Comparison of ENCODE assay signal across 28 cellular contexts in genomic region chr3:19229086-19229485, GRCh38.
A peak's percentile ranks its signal among the peaks of the same experiment; 100 is the strongest.
DNase-seq lines count a peak whose midpoint lies in the region; ATAC-seq, FAIRE-seq and TF ChIP-seq lines count a peak whose summit lies in the region.
"Had no signal": no experiment of that assay in that cellular context is flagged by ENCODE, and none has a peak within 500 bp of the region (broad histone marks: within the 10 kb centered on the region; RNA-seq: fewer than 3 reads in every experiment).

No MANE protein-coding gene starts in this region.

- H3K36me3 ChIP-seq in GM23338 (ENCODE audit: insufficient read depth) (no peaks in the 10 kb centered on the region), PC-9 (ENCODE audit: low read depth) (no peaks in the 10 kb centered on the region), neuronal stem cell (replicated peaks in 1 of 2; ENCODE audit: control insufficient read depth in 2 of 2, insufficient read depth in 2 of 2, low read length in 2 of 2) (no peaks in the 10 kb centered on the region), small intestine (ENCODE audit: control insufficient read depth in 2 of 2, insufficient read depth in 2 of 2, low read length in 2 of 2) (no peaks in the 10 kb centered on the region)
- H3K36me3 ChIP-seq: BLaER1, HAP-1, SJSA1, upper lobe of right lung had no signal

- H3K4me1 Mint-ChIP-seq in GM23338 = peaks cover 5% of the 10 kb centered on the region
- H3K4me1 Mint-ChIP-seq: activated naive CD4-positive, alpha-beta T cell treated with anti-CD3 and anti-CD28 coated beads, Interleukin-2, amount 10 ng/mL, durations not matched to agents 7 days and 5 days; central memory CD8-positive, alpha-beta T cell had no signal

- peaks cover 4% of the 10 kb centered on the region; the same call in 1 of the 2 replicates for H3K4me1 ChIP-seq in GM23338 (ENCODE audit: insufficient read depth)
- H3K4me1 ChIP-seq in PC-9 (replicated peaks; ENCODE audit: insufficient read depth) = no peaks in the 10 kb centered on the region
- H3K4me1 ChIP-seq in neuronal stem cell (ENCODE audit: control insufficient read depth in 2 of 2, insufficient read depth in 1 of 2, low read depth in 1 of 2, low read length in 2 of 2) = peaks cover 0 to 4% of the 10 kb centered on the region in 2 donors
- no peaks in the 10 kb centered on the region for H3K4me1 ChIP-seq in small intestine (ENCODE audit: control insufficient read depth in 2 of 2, insufficient read depth in 1 of 2, low read depth in 1 of 2, low read length in 1 of 2)
- H3K4me1 ChIP-seq: BLaER1, SJSA1, upper lobe of right lung had no signal

- no peak overlapping the region for H3K27ac Mint-ChIP-seq in GM23338
- H3K27ac Mint-ChIP-seq: activated naive CD4-positive, alpha-beta T cell treated with anti-CD3 and anti-CD28 coated beads, Interleukin-2, amount 10 ng/mL, durations not matched to agents 7 days and 5 days; T-helper 2 cell treated with Interferon-gamma antibody and Interleukin-4, amounts not matched to agents 5 μg/mL and 100 μg/mL, for 36 hours had no signal

- H3K4me3 ChIP-seq in GM23338 (no peak overlapping the region), PC-9 (no peak overlapping the region), neuronal stem cell (ENCODE audit: low read length in 2 of 2) (no peak overlapping the region), small intestine (ENCODE audit: low read depth in 1 of 2, low read length in 2 of 2) (no peak overlapping the region)
- H3K4me3 ChIP-seq: BLaER1, HAP-1, SJSA1, upper lobe of right lung had no signal

- H2AK5ac ChIP-seq in neuronal stem cell (ENCODE audit: low read depth, low read length) = no peak overlapping the region

- H3F3A ChIP-seq in GM23338 (replicated peaks; ENCODE audit: low read depth) = no peaks in the 10 kb centered on the region
- no peaks in the 10 kb centered on the region for H3F3A ChIP-seq in PC-9 (ENCODE audit: insufficient read depth, low read depth)

- no peak overlapping the region for H2BK15ac ChIP-seq in neuronal stem cell (ENCODE audit: low read length)

- no peaks in the 10 kb centered on the region for H3K9me3 Mint-ChIP-seq in GM23338
- H3K9me3 Mint-ChIP-seq: activated naive CD4-positive, alpha-beta T cell treated with anti-CD3 and anti-CD28 coated beads, Interleukin-2, amount 10 ng/mL, durations not matched to agents 7 days and 5 days; activated T-cell treated with anti-CD3 and anti-CD28 coated beads, Interleukin-2, amount 50 U/mL, for 4 hours; central memory CD8-positive, alpha-beta T cell; T-helper 2 cell treated with Interferon-gamma antibody and Interleukin-4, amounts not matched to agents 5 μg/mL and 100 μg/mL, for 36 hours had no signal

- H3K4ac ChIP-seq in neuronal stem cell (ENCODE audit: low read length) = no peak overlapping the region

- H3K36me3 Mint-ChIP-seq in GM23338 (ENCODE audit: low read depth) = no peaks in the 10 kb centered on the region
- H3K36me3 Mint-ChIP-seq: activated naive CD4-positive, alpha-beta T cell treated with anti-CD3 and anti-CD28 coated beads, Interleukin-2, amount 10 ng/mL, durations not matched to agents 7 days and 5 days had no signal

- peak; percentile 5 for DNase-seq in NCI-H82 (lab: John Stamatoyannopoulos, UW)
- DNase-seq in NCI-H82 treated with DMSO at 0.1 percent for 48 hours (lab: John Stamatoyannopoulos, UW; ENCODE audit: unreplicated experiment) = no peak
- DNase-seq in GM23338 (ENCODE audit: low spot score) = no peak
- no peak for DNase-seq in PC-9
- no peak for DNase-seq in neuronal stem cell (ENCODE audit: low spot score)
- no peak for DNase-seq in caudate nucleus (lab: John Stamatoyannopoulos, UW)
- no peak for DNase-seq in small intestine
- no peak for DNase-seq in NCI-H1694 treated with DMSO at 0.1 percent for 48 hours (lab: John Stamatoyannopoulos, UW)
- DNase-seq: activated CD4-positive, CD25-positive, alpha-beta regulatory T cell; activated CD8-positive, alpha-beta memory T cell treated with anti-CD3 and anti-CD28 coated beads for 24 hours; activated naive CD4-positive, alpha-beta T cell treated with anti-CD3 and anti-CD28 coated beads, Interleukin-2, amount 10 ng/mL, durations not matched to agents 7 days and 5 days; activated T-cell treated with anti-CD3 and anti-CD28 coated beads, Interleukin-2, amount 50 U/mL, for 4 hours; anterior cingulate cortex; Calu3; kidney; mammary epithelial cell; NCI-H1436; NCI-H2171; NCI-H526 treated with DMSO at 0.1 percent for 48 hours; stimulated activated CD4-positive, alpha-beta T cell treated with anti-CD3 and anti-CD28 coated beads, Interleukin-12 subunit alpha, Interleukin-12 subunit beta, amount 100 ng/mL, for 4 hours; upper lobe of right lung had no signal

- peak overlapping the region; percentile 21 for H3K14ac ChIP-seq in neuronal stem cell (ENCODE audit: low read length)

- H4K20me1 ChIP-seq in GM23338 (replicated peaks; ENCODE audit: insufficient read depth) (no peaks in the 10 kb centered on the region), PC-9 (ENCODE audit: insufficient read depth) (no peaks in the 10 kb centered on the region)
- H4K20me1 ChIP-seq: BLaER1 had no signal

- H3K79me2 ChIP-seq in GM23338 (replicated peaks; ENCODE audit: insufficient read depth) (0 out of 2 replicates have a peak, but pooled peaks cover 4% of the 10 kb centered on the region), PC-9 (ENCODE audit: low read depth) (no peaks in the 10 kb centered on the region)

- peak overlapping the region; percentile 65 for H3K23ac ChIP-seq in neuronal stem cell (ENCODE audit: low read depth, low read length, poor library complexity)

- no CpG with 5 or more reads among the region's 1 CpG for WGBS in neuronal stem cell (ENCODE audit: extremely low coverage in 2 of 2, insufficient read length in 2 of 2, insufficient replicate concordance in 1 of 2), 2 donors
- 91 to 97% (median 96%) methylated on average over 1 of the region's 1 CpG for WGBS in small intestine, 3 donors

- H3K9ac ChIP-seq in neuronal stem cell (ENCODE audit: low read depth, low read length, poor library complexity) = no peak overlapping the region
- H3K9ac ChIP-seq: BLaER1 had no signal

- no TSS peak for BruUV-seq in PC-9 (replicated peaks; lab: Mats Ljungman, UMichigan)

- no peak overlapping the region for H3K4me2 ChIP-seq in GM23338
- no peak overlapping the region for H3K4me2 ChIP-seq in PC-9
- H3K4me2 ChIP-seq in neuronal stem cell (ENCODE audit: insufficient read depth, low read length, poor library complexity, severe bottlenecking) = no peak overlapping the region
- H3K4me2 ChIP-seq: BLaER1 had no signal

- H4K91ac ChIP-seq in neuronal stem cell (ENCODE audit: low read depth, low read length, poor library complexity) = no peak overlapping the region

- FAIRE-seq in small intestine (lab: Jason Lieb, UNC) = no peak
- FAIRE-seq: A204.1, kidney had no signal

- intact Hi-C loops in PC-9 (cut with micrococcal nuclease; ENCODE audit: unreplicated experiment) = no loop called here

- H2AFZ ChIP-seq in GM23338 (no peak overlapping the region), PC-9 (no peak overlapping the region), neuronal stem cell (ENCODE audit: low read length) (no peak overlapping the region)

- H3K9me2 ChIP-seq in GM23338 (ENCODE audit: insufficient read depth) (peaks cover 5% of the 10 kb centered on the region; the same call in 1 of the 2 replicates), PC-9 (ENCODE audit: insufficient read depth) (no peaks in the 10 kb centered on the region)

- H3K18ac ChIP-seq in neuronal stem cell (ENCODE audit: low read length) = no peak overlapping the region

- POLR2A ChIA-PET in PC-9 (lab: Charles Lee; ENCODE audit: unreplicated experiment) = no interaction called here

- no peaks in the 10 kb centered on the region for H3K27me3 ChIP-seq in GM23338 (ENCODE audit: insufficient read depth)
- no peaks in the 10 kb centered on the region for H3K27me3 ChIP-seq in PC-9 (ENCODE audit: insufficient read depth, low read depth)
- no peaks in the 10 kb centered on the region for H3K27me3 ChIP-seq in neuronal stem cell (ENCODE audit: control insufficient read depth in 3 of 3, insufficient read depth in 3 of 3, low read depth in 1 of 3, low read length in 3 of 3)
- H3K27me3 ChIP-seq in small intestine (ENCODE audit: control insufficient read depth in 2 of 2, insufficient read depth in 2 of 2, low read length in 2 of 2) = no peaks in the 10 kb centered on the region
- H3K27me3 ChIP-seq: BLaER1, SJSA1, upper lobe of right lung had no signal

- no peak overlapping the region for H4K8ac ChIP-seq in neuronal stem cell (ENCODE audit: low read depth, low read length)

- H3K27ac ChIP-seq in GM23338 (ENCODE audit: low read depth) (no peak overlapping the region), PC-9 (no peak overlapping the region), neuronal stem cell (replicated peaks; ENCODE audit: low read length) (no peak overlapping the region), caudate nucleus (ENCODE audit: low read depth, low read length) (no peak overlapping the region), small intestine (ENCODE audit: low read depth in 1 of 2, low read length in 1 of 2) (no peak overlapping the region)
- H3K27ac ChIP-seq: BLaER1, SJSA1, upper lobe of right lung had no signal

- no peaks in the 10 kb centered on the region for H3K9me3 ChIP-seq in PC-9 (ENCODE audit: insufficient read depth, low read depth)
- no peaks in the 10 kb centered on the region for H3K9me3 ChIP-seq in neuronal stem cell (replicated peaks in 1 of 2; ENCODE audit: control insufficient read depth in 2 of 2, insufficient read depth in 1 of 2, low read depth in 1 of 2, low read length in 2 of 2)
- H3K9me3 ChIP-seq in small intestine (ENCODE audit: control insufficient read depth, low read depth) = no peaks in the 10 kb centered on the region
- H3K9me3 ChIP-seq: HAP-1, SJSA1, upper lobe of right lung had no signal

- H3K79me1 ChIP-seq in neuronal stem cell (ENCODE audit: low read depth, low read length) = no peaks in the 10 kb centered on the region

- no peak overlapping the region for H2BK120ac ChIP-seq in neuronal stem cell (ENCODE audit: low read depth, low read length)

- no peaks in the 10 kb centered on the region for H3K27me3 Mint-ChIP-seq in GM23338 (ENCODE audit: insufficient read depth, low read depth, poor library complexity)
- H3K27me3 Mint-ChIP-seq: central memory CD8-positive, alpha-beta T cell had no signal

- no peak overlapping the region for H3K4me3 Mint-ChIP-seq in GM23338
- H3K4me3 Mint-ChIP-seq: activated naive CD4-positive, alpha-beta T cell treated with anti-CD3 and anti-CD28 coated beads, Interleukin-2, amount 10 ng/mL, durations not matched to agents 7 days and 5 days; activated T-cell treated with anti-CD3 and anti-CD28 coated beads, Interleukin-2, amount 50 U/mL, for 4 hours; central memory CD8-positive, alpha-beta T cell; T-helper 2 cell treated with Interferon-gamma antibody and Interleukin-4, amounts not matched to agents 5 μg/mL and 100 μg/mL, for 36 hours had no signal

- TF ChIP-seq CTCF in GM23338 (conservative IDR thresholded peaks at IDR 0.05; ENCODE audit: low read depth in 2 of 2) (peak; percentile 52 to 58), PC-9 (conservative IDR thresholded peaks at IDR 0.05) (0 out of 2 replicates have a peak, but pooled peaks have one; percentile 18)

- ATAC-seq in GM23338 = no peak
- ATAC-seq: activated T-cell treated with anti-CD3 and anti-CD28 coated beads, Interleukin-2, amount 50 U/mL, for 4 hours; Panc1; upper lobe of right lung had no signal

- H2BK12ac ChIP-seq in neuronal stem cell (ENCODE audit: low read length) = no peak overlapping the region

- CTCF ChIA-PET in PC-9 (lab: Charles Lee) = no interaction called here

- H2BK5ac ChIP-seq in neuronal stem cell (ENCODE audit: low read length) = no peak overlapping the region
